ENCODE assay signal across 1 cellular context in genomic region chr11:66043008-66043906, GRCh38.
TF ChIP-seq lines count a peak whose summit lies in the region.

No MANE protein-coding gene starts in this region.

TF ChIP-seq in GM12878, 131 proteins besides CTCF, POLR2A, EP300 and RAD21:
- TF ChIP-seq FOXK2 (IDR thresholded peaks at IDR 0.05), result no peak
- no peak for TF ChIP-seq RUNX3 (IDR thresholded peaks at IDR 0.05; ENCODE audit: low read length)
- TF ChIP-seq ZNF274 (IDR thresholded peaks at IDR 0.05; ENCODE audit: insufficient read depth, insufficient read length), result no peak
- TF ChIP-seq E2F4 (IDR thresholded peaks at IDR 0.05; ENCODE audit: low read depth, low read length), result no peak
- TF ChIP-seq CEBPZ (IDR thresholded peaks at IDR 0.05; ENCODE audit: low read depth, low read length), result no peak
- peak; percentile 98 for TF ChIP-seq BCL3 (IDR thresholded peaks at IDR 0.05; ENCODE audit: borderline replicate concordance, insufficient read depth, low read depth, low read length, poor library complexity, severe bottlenecking)
TF ChIP-seq in GM12878: peak in this region for 1.
